In genomic region chrX:139720136-139720535, GRCh38 we compare ENCODE assay signal across 14 cellular contexts. TPM values are rescaled to one million over a fixed set of nuclear protein-coding genes. Genes with fewer than 3 reads are reported as not detected.
DNase-seq lines count a peak whose midpoint lies in the region; ATAC-seq and TF ChIP-seq lines count a peak whose summit lies in the region.
"Had no signal": no experiment of that assay in that cellular context is flagged by ENCODE, and none has a peak within 500 bp of the region (broad histone marks: within the 10 kb centered on the region; RNA-seq: fewer than 3 reads in every experiment).

No MANE protein-coding gene starts in this region.

- no peak for ATAC-seq in activated CD4-positive, alpha-beta T cell treated with anti-CD3 and anti-CD28 coated beads for 36 hours
- ATAC-seq: activated CD8-positive, alpha-beta memory T cell treated with anti-CD3 and anti-CD28 coated beads, Interleukin-2, amount 10 ng/mL, durations not matched to agents 7 days and 5 days had no signal

- in situ Hi-C loops in astrocyte of the spinal cord (cut with HindIII; ENCODE audit: low sequenced_read_pairs): no loop called here

- DNase-seq in AG04449 (ENCODE audit: low read depth, low spot score) (peak; percentile 19), HK-2 (ENCODE audit: unreplicated experiment) (peak; percentile 49), astrocyte of the spinal cord (ENCODE audit: low read depth, low spot score) (peak; percentile 23), iPS-NIHi7 (ENCODE audit: extremely low spot score) (peak; percentile 80), DMS153 (lab: John Stamatoyannopoulos, UW) (no peak), mesothelial cell of epicardium (ENCODE audit: low spot score in 2 of 2, unreplicated experiment in 2 of 2) (no peak)
- DNase-seq in activated CD4-positive, alpha-beta T cell treated with anti-CD3 and anti-CD28 coated beads for 36 hours: no peak
- DNase-seq in stimulated activated CD4-positive, alpha-beta T cell treated with anti-CD3 and anti-CD28 coated beads, Interleukin-4, amount 100 ng/mL, for 4 hours: no peak
- DNase-seq: activated CD8-positive, alpha-beta memory T cell treated with anti-CD3 and anti-CD28 coated beads, Interleukin-2, amount 10 ng/mL, durations not matched to agents 7 days and 5 days; esophagus squamous epithelium; NCI-H1105 treated with DMSO at 0.1 percent for 48 hours; T-helper 2 cell had no signal

- no peak overlapping the region for H3K4me3 ChIP-seq in AG04449 (ENCODE audit: low read depth, low read length)
- H3K4me3 ChIP-seq in astrocyte of the spinal cord (ENCODE audit: low read depth, low read length): no peak overlapping the region
- H3K4me3 ChIP-seq: esophagus squamous epithelium, HAP-1 had no signal

- intact Hi-C loops in activated CD4-positive, alpha-beta T cell treated with anti-CD3 and anti-CD28 coated beads for 36 hours (cut with DNase I, micrococcal nuclease): no loop called here

- no peak for TF ChIP-seq CTCF in AG04449 (IDR thresholded peaks at IDR 0.05; ENCODE audit: insufficient read depth, low read length, missing control alignments)
- TF ChIP-seq CTCF in astrocyte of the spinal cord (IDR thresholded peaks at IDR 0.05; ENCODE audit: low read depth, low read length): no peak
- TF ChIP-seq CTCF in mesothelial cell of epicardium (IDR thresholded peaks at IDR 0.05; ENCODE audit: unreplicated experiment): no peak

- CTCF ChIA-PET in AG04449 (lab: Yijun Ruan, JAX): no interaction called here
- CTCF ChIA-PET in activated CD4-positive, alpha-beta T cell treated with anti-CD3 and anti-CD28 coated beads for 36 hours (lab: Charles Lee): interaction anchor here (0.5 kb wide), 1 partner anchor 90 kb away, joined by 3 read pairs; no protein-coding TSS in a partner anchor

- no peak overlapping the region for H3K27ac Mint-ChIP-seq in activated CD4-positive, alpha-beta T cell treated with anti-CD3 and anti-CD28 coated beads for 36 hours
- no peak overlapping the region for H3K27ac Mint-ChIP-seq in mesothelial cell of epicardium
- H3K27ac Mint-ChIP-seq: activated CD8-positive, alpha-beta memory T cell treated with anti-CD3 and anti-CD28 coated beads, Interleukin-2, amount 10 ng/mL, durations not matched to agents 7 days and 5 days had no signal

- POLR2A ChIA-PET in AG04449 (lab: Yijun Ruan, JAX): no interaction called here
- POLR2A ChIA-PET in activated CD4-positive, alpha-beta T cell treated with anti-CD3 and anti-CD28 coated beads for 36 hours (lab: Charles Lee): no interaction called here

- peaks cover 8% of the 10 kb centered on the region for H3K36me3 Mint-ChIP-seq in activated CD4-positive, alpha-beta T cell treated with anti-CD3 and anti-CD28 coated beads for 36 hours (ENCODE audit: low read depth)
- no peaks in the 10 kb centered on the region for H3K36me3 Mint-ChIP-seq in mesothelial cell of epicardium
- H3K36me3 Mint-ChIP-seq: activated CD8-positive, alpha-beta memory T cell treated with anti-CD3 and anti-CD28 coated beads, Interleukin-2, amount 10 ng/mL, durations not matched to agents 7 days and 5 days had no signal

- H3K9me3 Mint-ChIP-seq in activated CD4-positive, alpha-beta T cell treated with anti-CD3 and anti-CD28 coated beads for 36 hours (ENCODE audit: low read depth): no peaks in the 10 kb centered on the region
- peaks cover 37% of the 10 kb centered on the region for H3K9me3 Mint-ChIP-seq in mesothelial cell of epicardium

- no peaks in the 10 kb centered on the region for H3K27me3 Mint-ChIP-seq in activated CD4-positive, alpha-beta T cell treated with anti-CD3 and anti-CD28 coated beads for 36 hours
- H3K27me3 Mint-ChIP-seq in mesothelial cell of epicardium (ENCODE audit: low read depth): no peaks in the 10 kb centered on the region
- H3K27me3 Mint-ChIP-seq: activated CD8-positive, alpha-beta memory T cell treated with anti-CD3 and anti-CD28 coated beads, Interleukin-2, amount 10 ng/mL, durations not matched to agents 7 days and 5 days had no signal

- H3K4me1 Mint-ChIP-seq in activated CD4-positive, alpha-beta T cell treated with anti-CD3 and anti-CD28 coated beads for 36 hours: no peaks in the 10 kb centered on the region
- H3K4me1 Mint-ChIP-seq in mesothelial cell of epicardium: no peaks in the 10 kb centered on the region
- H3K4me1 Mint-ChIP-seq: activated CD8-positive, alpha-beta memory T cell treated with anti-CD3 and anti-CD28 coated beads, Interleukin-2, amount 10 ng/mL, durations not matched to agents 7 days and 5 days had no signal

- H3K4me3 Mint-ChIP-seq in activated CD4-positive, alpha-beta T cell treated with anti-CD3 and anti-CD28 coated beads for 36 hours: no peak overlapping the region
- no peak overlapping the region for H3K4me3 Mint-ChIP-seq in mesothelial cell of epicardium
- H3K4me3 Mint-ChIP-seq: activated CD8-positive, alpha-beta memory T cell treated with anti-CD3 and anti-CD28 coated beads, Interleukin-2, amount 10 ng/mL, durations not matched to agents 7 days and 5 days had no signal

RNA-seq across cellular contexts. Expression of gene MCF2, which starts 12.2 kb away (rescaled TPM):
- under 1 TPM; 0.34 to 0.74 TPM for total RNA-seq in activated CD4-positive, alpha-beta T cell treated with anti-CD3 and anti-CD28 coated beads for 36 hours
- 0.11 to 0.16 TPM in 2 of 3 replicates, not detected in the other for total RNA-seq in mesothelial cell of epicardium
- total RNA-seq: mesenteric fat pad had no signal

Comparison
In these comparisons a context has a peak if more than half of its experiments do, and no peak if none do; other contexts are left out.
1. DNase-seq: peak in AG04449 (single experiment), HK-2 (single experiment), astrocyte of the spinal cord (single experiment) and iPS-NIHi7 (single experiment); none in DMS153 (single experiment), activated CD4-positive, alpha-beta T cell treated with anti-CD3 and anti-CD28 coated beads for 36 hours (single experiment), stimulated activated CD4-positive, alpha-beta T cell treated with anti-CD3 and anti-CD28 coated beads, Interleukin-4, amount 100 ng/mL, for 4 hours (0 of 2) and mesothelial cell of epicardium (0 of 2).